Comparison of ENCODE assay signal across 2 cellular contexts in genomic region chr17:83162035-83162745, GRCh38.
TF ChIP-seq lines count a peak whose summit lies in the region.

No MANE protein-coding gene starts in this region.

TF ChIP-seq in HepG2, 621 proteins besides CTCF, POLR2A, EP300 and RAD21 (continued from another document and continues in another):
- no peak for TF ChIP-seq SP1 (IDR thresholded peaks at IDR 0.05)
- no peak for TF ChIP-seq SP1 (CRISPR knock-in tag; IDR thresholded peaks at IDR 0.05)
- no peak for TF ChIP-seq SMC3 (IDR thresholded peaks at IDR 0.05; ENCODE audit: low read length)
- TF ChIP-seq SOX6 (IDR thresholded peaks at IDR 0.05), result no peak
- 0 out of 2 replicates have a peak, but pooled peaks have one; percentile 23 for TF ChIP-seq SOX6 (CRISPR knock-in tag; IDR thresholded peaks at IDR 0.05)
- no peak for TF ChIP-seq BRD4 (CRISPR knock-in tag; IDR thresholded peaks at IDR 0.05)
- no peak for TF ChIP-seq TCF7 (IDR thresholded peaks at IDR 0.05; ENCODE audit: low read depth)
- no peak for TF ChIP-seq ZNF10 (CRISPR knock-in tag; IDR thresholded peaks at IDR 0.05; ENCODE audit: borderline replicate concordance, low read depth)
- TF ChIP-seq DR1 (CRISPR knock-in tag; IDR thresholded peaks at IDR 0.05), result no peak
- TF ChIP-seq JUNB (CRISPR knock-in tag; IDR thresholded peaks at IDR 0.05; ENCODE audit: borderline replicate concordance), result no peak
- TF ChIP-seq ZNF546 (CRISPR knock-in tag; conservative IDR thresholded peaks at IDR 0.05), result no peak
- no peak for TF ChIP-seq ZSCAN30 (CRISPR knock-in tag; IDR thresholded peaks at IDR 0.05)
- peak; percentile 5; the same call in 1 of the 2 replicates for TF ChIP-seq ZNF687 (CRISPR knock-in tag; IDR thresholded peaks at IDR 0.05)
- 0 out of 2 replicates have a peak, but pooled peaks have one; percentile 64 for TF ChIP-seq ZNF558 (CRISPR knock-in tag; IDR thresholded peaks at IDR 0.05; ENCODE audit: borderline replicate concordance)
- TF ChIP-seq PHF21A (CRISPR knock-in tag; IDR thresholded peaks at IDR 0.05), result peak; percentile 54; the same call in 1 of the 2 replicates
- TF ChIP-seq NFYC (CRISPR knock-in tag; IDR thresholded peaks at IDR 0.05), result no peak
- TF ChIP-seq ZMAT5 (CRISPR knock-in tag; IDR thresholded peaks at IDR 0.05; ENCODE audit: borderline replicate concordance, low read depth), result no peak
- no peak for TF ChIP-seq SMAD1 (CRISPR knock-in tag; IDR thresholded peaks at IDR 0.05; ENCODE audit: borderline replicate concordance, low read depth)
- no peak for TF ChIP-seq REPIN1 (CRISPR knock-in tag; IDR thresholded peaks at IDR 0.05; ENCODE audit: borderline replicate concordance, low read depth)
- no peak for TF ChIP-seq ZNF749 (CRISPR knock-in tag; IDR thresholded peaks at IDR 0.05; ENCODE audit: borderline replicate concordance)
- TF ChIP-seq ASH2L (IDR thresholded peaks at IDR 0.05; ENCODE audit: insufficient read length, low read depth, low read length), result peak; percentile 11
- no peak for TF ChIP-seq ZNF180 (CRISPR knock-in tag; IDR thresholded peaks at IDR 0.05; ENCODE audit: borderline replicate concordance, low read depth)
- TF ChIP-seq ZNF280B (CRISPR knock-in tag; IDR thresholded peaks at IDR 0.05; ENCODE audit: borderline replicate concordance), result no peak
- TF ChIP-seq MAFF (IDR thresholded peaks at IDR 0.05; ENCODE audit: low read depth, low read length), result no peak
- no peak for TF ChIP-seq RFX1 (IDR thresholded peaks at IDR 0.05)
- TF ChIP-seq ZNF230 (CRISPR knock-in tag; IDR thresholded peaks at IDR 0.05), result no peak
- TF ChIP-seq ZNF143 (CRISPR knock-in tag; IDR thresholded peaks at IDR 0.05), result no peak

TF ChIP-seq in WTC11, 78 proteins besides CTCF, POLR2A, EP300 and RAD21 (continued from another document):
- TF ChIP-seq USF1 (CRISPR knock-in tag; IDR thresholded peaks at IDR 0.05) (no peak), ZMAT4 (CRISPR knock-in tag; IDR thresholded peaks at IDR 0.05) (no peak), NFYB (CRISPR knock-in tag; conservative IDR thresholded peaks at IDR 0.05; ENCODE audit: low read depth) (no peak), ELF4 (CRISPR knock-in tag; IDR thresholded peaks at IDR 0.05; ENCODE audit: low read depth) (no peak), AR (CRISPR knock-in tag; IDR thresholded peaks at IDR 0.05) (no peak), NFE2L1 (CRISPR knock-in tag; IDR thresholded peaks at IDR 0.05) (no peak), CREB1 (CRISPR knock-in tag; IDR thresholded peaks at IDR 0.05) (no peak), SP1 (CRISPR knock-in tag; conservative IDR thresholded peaks at IDR 0.05) (no peak), MLX (CRISPR knock-in tag; IDR thresholded peaks at IDR 0.05) (no peak), E2F4 (CRISPR knock-in tag; IDR thresholded peaks at IDR 0.05; ENCODE audit: borderline replicate concordance, low read depth) (no peak), MXD4 (CRISPR knock-in tag; IDR thresholded peaks at IDR 0.05; ENCODE audit: borderline replicate concordance) (no peak)
